In the genomic region with DNA sequence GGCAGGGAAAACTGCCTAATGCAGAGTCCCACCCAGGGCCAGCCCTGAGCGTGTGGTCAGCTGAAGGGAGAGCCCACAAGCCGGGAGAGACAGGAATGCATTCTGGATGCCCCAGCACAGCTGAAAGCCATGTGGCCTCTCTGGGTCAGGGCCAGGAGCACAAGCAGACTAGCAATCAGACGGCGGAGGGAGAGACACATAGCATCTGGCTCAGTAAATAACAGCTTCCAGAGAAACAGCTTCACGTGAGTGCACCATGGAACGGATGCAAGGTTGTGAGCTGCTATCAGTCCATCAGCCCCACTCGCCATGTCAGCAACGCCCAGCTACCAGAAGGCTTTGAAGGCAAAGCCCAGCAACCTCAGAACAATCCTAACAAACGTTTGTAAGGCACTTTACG, we compare ENCODE assay signal across 14 cellular contexts. TPM values are rescaled to one million over a fixed set of nuclear protein-coding genes. Genes with fewer than 3 reads are reported as not detected.
DNase-seq lines count a peak whose midpoint lies in the region; ATAC-seq and TF ChIP-seq lines count a peak whose summit lies in the region.
"Had no signal": no experiment of that assay in that cellular context is flagged by ENCODE, and none has a peak within 500 bp of the region (broad histone marks: within the 10 kb centered on the region; RNA-seq: fewer than 3 reads in every experiment).

No MANE protein-coding gene starts in this region.

- H3K36me3 Mint-ChIP-seq in nephron (ENCODE audit: low read depth): no peaks in the 10 kb centered on the region
- H3K36me3 Mint-ChIP-seq: CD4-positive, CD25-positive, alpha-beta regulatory T cell had no signal

- H3K4me1 Mint-ChIP-seq in nephron: peaks cover 23% of the 10 kb centered on the region
- H3K4me1 Mint-ChIP-seq: CD4-positive, CD25-positive, alpha-beta regulatory T cell had no signal

- H3K27me3 Mint-ChIP-seq in nephron (ENCODE audit: low read depth): peaks cover 12% of the 10 kb centered on the region

- H3K4me3 ChIP-seq in fibroblast of the aortic adventitia (ENCODE audit: low read depth, low read length): no peak overlapping the region

- no peak overlapping the region for H3K4me3 Mint-ChIP-seq in nephron
- H3K4me3 Mint-ChIP-seq: activated CD8-positive, alpha-beta T cell treated with anti-CD3 and anti-CD28 coated beads, Interleukin-2, amount 10 ng/mL, durations not matched to agents 7 days and 5 days; CD4-positive, CD25-positive, alpha-beta regulatory T cell had no signal

- ATAC-seq in HG03097 (IDR thresholded peaks at IDR 0.05; ENCODE audit: low FRiP score, unreplicated experiment) (no peak), GM21360 (IDR thresholded peaks at IDR 0.05; ENCODE audit: unreplicated experiment) (no peak)
- ATAC-seq: activated CD8-positive, alpha-beta T cell treated with anti-CD3 and anti-CD28 coated beads, Interleukin-2, amount 10 ng/mL, durations not matched to agents 7 days and 5 days had no signal

- peak; percentile 93 for DNase-seq in AG20443 (ENCODE audit: low spot score)
- peak; percentile 18 for DNase-seq in NCI-H69 (lab: John Stamatoyannopoulos, UW)
- DNase-seq in fibroblast of the aortic adventitia (ENCODE audit: low read depth): peak; percentile 82
- DNase-seq in GOT3 (lab: John Stamatoyannopoulos, UW): no peak
- DNase-seq in KG1 (lab: John Stamatoyannopoulos, UW): no peak
- DNase-seq: activated CD8-positive, alpha-beta T cell treated with anti-CD3 and anti-CD28 coated beads, Interleukin-2, amount 10 ng/mL, durations not matched to agents 7 days and 5 days; amniotic stem cell; CD4-positive, CD25-positive, alpha-beta regulatory T cell; KBM-7; NCI-H748 treated with DMSO at 0.1 percent for 48 hours; T-helper 1 cell had no signal

- TF ChIP-seq CTCF in fibroblast of the aortic adventitia (IDR thresholded peaks at IDR 0.05; ENCODE audit: insufficient read depth, low read length): no peak
- TF ChIP-seq CTCF in nephron (IDR thresholded peaks at IDR 0.05; ENCODE audit: unreplicated experiment in 3 of 3): no peak

- H3K27ac Mint-ChIP-seq in nephron: peak overlapping the region in 2 of 3 experiments; percentile 31 to 57
- H3K27ac Mint-ChIP-seq: activated CD8-positive, alpha-beta T cell treated with anti-CD3 and anti-CD28 coated beads, Interleukin-2, amount 10 ng/mL, durations not matched to agents 7 days and 5 days; CD4-positive, CD25-positive, alpha-beta regulatory T cell had no signal

- no peaks in the 10 kb centered on the region for H3K9me3 Mint-ChIP-seq in nephron

RNA-seq across cellular contexts. Expression of a gene that starts 28.2 kb away (rescaled TPM):
- total RNA-seq in fibroblast of the aortic adventitia (ENCODE audit: low replicate concordance): 13.4 and 90.7 TPM in 2 replicates

RNA-seq across cellular contexts. Expression of a gene that starts 30.4 kb away (rescaled TPM):
- total RNA-seq in fibroblast of the aortic adventitia (ENCODE audit: low replicate concordance): 5.0 and 12.5 TPM in 2 replicates

Comparison
In these comparisons a context has a peak if more than half of its experiments do, and no peak if none do; other contexts are left out.
1. DNase-seq: peak in AG20443 (single experiment), NCI-H69 (single experiment) and fibroblast of the aortic adventitia (single experiment); none in GOT3 (single experiment) and KG1 (single experiment).